Comparison of ENCODE assay signal across 23 cellular contexts in the genomic region with DNA sequence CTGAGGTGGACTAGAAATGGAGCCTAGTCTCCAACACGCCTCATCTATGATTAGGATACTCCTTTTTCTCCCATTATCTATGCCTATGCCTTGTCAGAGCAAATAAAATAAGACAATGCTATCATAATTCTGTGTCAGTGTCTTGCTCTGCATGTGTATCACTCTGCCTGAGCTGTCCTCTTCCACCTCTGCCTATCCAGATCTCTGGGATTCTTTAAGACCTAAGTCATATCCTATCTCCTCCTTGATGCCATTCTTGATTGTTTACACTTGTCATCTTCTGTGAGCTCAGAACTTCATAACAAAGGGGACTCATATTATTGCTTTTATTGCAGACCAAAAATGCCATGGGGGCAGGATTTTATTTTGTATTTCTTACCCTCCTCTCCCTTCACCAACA.
"Had no signal": no experiment of that assay in that cellular context is flagged by ENCODE, and none has a peak within 500 bp of the region (broad histone marks: within the 10 kb centered on the region; RNA-seq: fewer than 3 reads in every experiment).

No MANE protein-coding gene starts in this region.

- H3K4me3 ChIP-seq: esophagus squamous epithelium, pancreas, psoas muscle, tibial nerve, uterus had no signal

- FAIRE-seq: colon, frontal cortex, pancreas had no signal

- DNase-seq: activated CD4-positive, alpha-beta memory T cell treated with anti-CD3 and anti-CD28 coated beads, Interleukin-2, amount 10 ng/mL, durations not matched to agents 7 days and 5 days; activated CD4-positive, alpha-beta T cell treated with anti-CD3 and anti-CD28 coated beads for 1 hour; activated CD4-positive, alpha-beta T cell treated with anti-CD3 and anti-CD28 coated beads, Interleukin-2, amount 10 ng/mL, durations not matched to agents 7 days and 5 days; activated CD8-positive, alpha-beta memory T cell treated with anti-CD3 and anti-CD28 coated beads, Interleukin-2, amount 50 U/mL, for 48 hours; activated naive CD8-positive, alpha-beta T cell treated with anti-CD3 and anti-CD28 coated beads, Interleukin-2, amount 50 U/mL, for 24 hours; activated T-cell treated with anti-CD3 and anti-CD28 coated beads, Interleukin-2, amount 50 U/mL, for 24 hours; amygdala; dermis blood vessel endothelial cell; effector CD4-positive, alpha-beta T cell; esophagus squamous epithelium; left ventricle myocardium superior; naive B cell; nucleus accumbens; pancreas; psoas muscle; stimulated activated CD4-positive, alpha-beta T cell treated with anti-CD3 and anti-CD28 coated beads, Interleukin-15, amount 100 ng/mL, for 24 hours; stimulated activated naive CD4-positive, alpha-beta T cell treated with Interleukin-2 at 50 U/mL for 16 hours; T-helper 2 cell; uterus had no signal

- H3K36me3 ChIP-seq: esophagus squamous epithelium, pancreas, tibial nerve, uterus had no signal

- ATAC-seq: activated naive CD8-positive, alpha-beta T cell treated with anti-CD3 and anti-CD28 coated beads, Interleukin-2, amount 50 U/mL, for 24 hours; left ventricle myocardium superior; pancreas; psoas muscle had no signal

- H3K27me3 ChIP-seq: esophagus squamous epithelium, tibial nerve, uterus had no signal

- H3K4me1 ChIP-seq: esophagus squamous epithelium, pancreas, psoas muscle, tibial nerve, uterus had no signal

- H3K27ac ChIP-seq: epithelial cell of prostate, esophagus squamous epithelium, pancreas, psoas muscle, tibial nerve, uterus had no signal

- H3K9me3 ChIP-seq: esophagus squamous epithelium, pancreas, psoas muscle, tibial nerve, uterus had no signal
